In the genomic region with DNA sequence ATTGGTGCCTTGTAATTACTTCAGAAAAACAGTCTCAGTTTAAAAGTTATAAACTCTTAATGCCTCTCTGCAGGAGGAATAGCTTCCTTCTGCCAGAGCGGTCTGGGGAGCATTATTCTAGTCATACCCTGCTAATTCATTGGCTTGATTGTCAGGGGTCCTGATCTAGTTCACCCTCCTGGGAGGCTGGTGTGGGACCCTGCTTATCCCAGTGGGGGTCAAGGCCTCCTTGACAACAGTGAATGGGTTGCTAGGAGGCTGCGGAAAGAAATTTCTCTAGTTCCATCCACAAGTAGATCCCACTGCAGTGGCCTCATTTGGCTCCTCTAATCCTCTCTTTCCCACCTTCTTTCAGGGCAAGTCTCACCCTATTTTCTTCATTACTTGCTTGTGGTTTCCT, we compare ENCODE assay signal across 1 cellular context.
TF ChIP-seq lines count a peak whose summit lies in the region.

No MANE protein-coding gene starts in this region.

TF ChIP-seq in GM23338, 12 proteins besides CTCF, POLR2A, EP300 and RAD21 (continued from another document):
- TF ChIP-seq, protein P1, sequence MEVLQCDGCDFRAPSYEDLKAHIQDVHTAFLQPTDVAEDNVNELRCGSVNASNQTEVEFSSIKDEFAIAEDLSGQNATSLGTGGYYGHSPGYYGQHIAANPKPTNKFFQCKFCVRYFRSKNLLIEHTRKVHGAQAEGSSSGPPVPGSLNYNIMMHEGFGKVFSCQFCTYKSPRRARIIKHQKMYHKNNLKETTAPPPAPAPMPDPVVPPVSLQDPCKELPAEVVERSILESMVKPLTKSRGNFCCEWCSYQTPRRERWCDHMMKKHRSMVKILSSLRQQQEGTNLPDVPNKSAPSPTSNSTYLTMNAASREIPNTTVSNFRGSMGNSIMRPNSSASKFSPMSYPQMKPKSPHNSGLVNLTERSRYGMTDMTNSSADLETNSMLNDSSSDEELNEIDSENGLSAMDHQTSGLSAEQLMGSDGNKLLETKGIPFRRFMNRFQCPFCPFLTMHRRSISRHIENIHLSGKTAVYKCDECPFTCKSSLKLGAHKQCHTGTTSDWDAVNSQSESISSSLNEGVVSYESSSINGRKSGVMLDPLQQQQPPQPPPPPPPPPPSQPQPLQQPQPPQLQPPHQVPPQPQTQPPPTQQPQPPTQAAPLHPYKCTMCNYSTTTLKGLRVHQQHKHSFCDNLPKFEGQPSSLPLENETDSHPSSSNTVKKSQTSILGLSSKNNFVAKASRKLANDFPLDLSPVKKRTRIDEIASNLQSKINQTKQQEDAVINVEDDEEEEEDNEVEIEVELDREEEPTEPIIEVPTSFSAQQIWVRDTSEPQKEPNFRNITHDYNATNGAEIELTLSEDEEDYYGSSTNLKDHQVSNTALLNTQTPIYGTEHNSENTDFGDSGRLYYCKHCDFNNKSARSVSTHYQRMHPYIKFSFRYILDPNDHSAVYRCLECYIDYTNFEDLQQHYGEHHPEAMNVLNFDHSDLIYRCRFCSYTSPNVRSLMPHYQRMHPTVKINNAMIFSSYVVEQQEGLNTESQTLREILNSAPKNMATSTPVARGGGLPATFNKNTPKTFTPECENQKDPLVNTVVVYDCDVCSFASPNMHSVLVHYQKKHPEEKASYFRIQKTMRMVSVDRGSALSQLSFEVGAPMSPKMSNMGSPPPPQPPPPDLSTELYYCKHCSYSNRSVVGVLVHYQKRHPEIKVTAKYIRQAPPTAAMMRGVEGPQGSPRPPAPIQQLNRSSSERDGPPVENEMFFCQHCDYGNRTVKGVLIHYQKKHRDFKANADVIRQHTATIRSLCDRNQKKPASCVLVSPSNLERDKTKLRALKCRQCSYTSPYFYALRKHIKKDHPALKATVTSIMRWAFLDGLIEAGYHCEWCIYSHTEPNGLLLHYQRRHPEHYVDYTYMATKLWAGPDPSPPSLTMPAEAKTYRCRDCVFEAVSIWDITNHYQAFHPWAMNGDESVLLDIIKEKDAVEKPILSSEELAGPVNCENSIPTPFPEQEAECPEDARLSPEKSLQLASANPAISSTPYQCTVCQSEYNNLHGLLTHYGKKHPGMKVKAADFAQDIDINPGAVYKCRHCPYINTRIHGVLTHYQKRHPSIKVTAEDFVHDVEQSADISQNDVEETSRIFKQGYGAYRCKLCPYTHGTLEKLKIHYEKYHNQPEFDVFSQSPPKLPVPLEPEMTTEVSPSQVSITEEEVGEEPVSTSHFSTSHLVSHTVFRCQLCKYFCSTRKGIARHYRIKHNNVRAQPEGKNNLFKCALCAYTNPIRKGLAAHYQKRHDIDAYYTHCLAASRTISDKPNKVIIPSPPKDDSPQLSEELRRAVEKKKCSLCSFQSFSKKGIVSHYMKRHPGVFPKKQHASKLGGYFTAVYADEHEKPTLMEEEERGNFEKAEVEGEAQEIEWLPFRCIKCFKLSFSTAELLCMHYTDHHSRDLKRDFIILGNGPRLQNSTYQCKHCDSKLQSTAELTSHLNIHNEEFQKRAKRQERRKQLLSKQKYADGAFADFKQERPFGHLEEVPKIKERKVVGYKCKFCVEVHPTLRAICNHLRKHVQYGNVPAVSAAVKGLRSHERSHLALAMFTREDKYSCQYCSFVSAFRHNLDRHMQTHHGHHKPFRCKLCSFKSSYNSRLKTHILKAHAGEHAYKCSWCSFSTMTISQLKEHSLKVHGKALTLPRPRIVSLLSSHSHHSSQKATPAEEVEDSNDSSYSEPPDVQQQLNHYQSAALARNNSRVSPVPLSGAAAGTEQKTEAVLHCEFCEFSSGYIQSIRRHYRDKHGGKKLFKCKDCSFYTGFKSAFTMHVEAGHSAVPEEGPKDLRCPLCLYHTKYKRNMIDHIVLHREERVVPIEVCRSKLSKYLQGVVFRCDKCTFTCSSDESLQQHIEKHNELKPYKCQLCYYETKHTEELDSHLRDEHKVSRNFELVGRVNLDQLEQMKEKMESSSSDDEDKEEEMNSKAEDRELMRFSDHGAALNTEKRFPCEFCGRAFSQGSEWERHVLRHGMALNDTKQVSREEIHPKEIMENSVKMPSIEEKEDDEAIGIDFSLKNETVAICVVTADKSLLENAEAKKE (CRISPR knock-in tag; IDR thresholded peaks at IDR 0.05): no peak
- no peak for TF ChIP-seq EZH2 (IDR thresholded peaks at IDR 0.05; ENCODE audit: low read depth, unreplicated experiment)
- no peak for TF ChIP-seq EZH2phosphoT487 (IDR thresholded peaks at IDR 0.05; ENCODE audit: unreplicated experiment)
- no peak for TF ChIP-seq ZNF331 (CRISPR knock-in tag; IDR thresholded peaks at IDR 0.05; ENCODE audit: low read depth)
